Comparison of ENCODE assay signal across 20 cellular contexts in genomic region chr16:55330726-55331647, GRCh38. TPM values are rescaled to one million over a fixed set of nuclear protein-coding genes. Genes with fewer than 3 reads are reported as not detected.
DNase-seq lines count a peak whose midpoint lies in the region; ATAC-seq and TF ChIP-seq lines count a peak whose summit lies in the region.
"Had no signal": no experiment of that assay in that cellular context is flagged by ENCODE, and none has a peak within 500 bp of the region (broad histone marks: within the 10 kb centered on the region; RNA-seq: fewer than 3 reads in every experiment).

No MANE protein-coding gene starts in this region.

- H3K4me1 ChIP-seq in HUES64 (ENCODE audit: insufficient read depth, low read length): peaks cover 12% of the 10 kb centered on the region
- H3K4me1 ChIP-seq in heart left ventricle: peaks cover 0 to 19% (median 2%) of the 10 kb centered on the region in 12 donors
- peaks cover 20% of the 10 kb centered on the region for H3K4me1 ChIP-seq in mesodermal cell (ENCODE audit: control insufficient read depth, insufficient read depth, low read length, poor library complexity, severe bottlenecking)
- H3K4me1 ChIP-seq in spleen: peaks cover 0 to 37% (median 14%) of the 10 kb centered on the region in 6 donors
- no peaks in the 10 kb centered on the region for H3K4me1 ChIP-seq in GM23248 (ENCODE audit: insufficient read depth)
- H3K4me1 ChIP-seq: SJSA1 had no signal

- H3K9ac ChIP-seq in HUES64 (ENCODE audit: low read depth, low read length): 0 out of 2 replicates have a peak overlapping the region, but pooled peaks have one; percentile 25
- no peak overlapping the region for H3K9ac ChIP-seq in GM23248

- TF ChIP-seq POLR2A in heart left ventricle (IDR thresholded peaks at IDR 0.05) (no peak), spleen (IDR thresholded peaks at IDR 0.05) (no peak)

- no peak overlapping the region for H3K4me2 ChIP-seq in GM23248 (ENCODE audit: unreplicated experiment)

- peaks cover 100% of the 10 kb centered on the region for H3K27me3 ChIP-seq in HUES64 (ENCODE audit: insufficient read depth, low read length)
- H3K27me3 ChIP-seq in heart left ventricle: peaks cover 0 to 64% (median 32%) of the 10 kb centered on the region in 9 donors
- H3K27me3 ChIP-seq in spleen (replicated peaks in 1 of 7): peaks cover 5 to 80% (median 46%) of the 10 kb centered on the region in 7 donors
- peaks cover 7% of the 10 kb centered on the region; the same call in 1 of the 2 replicates for H3K27me3 ChIP-seq in GM23248 (replicated peaks; ENCODE audit: insufficient read depth)
- H3K27me3 ChIP-seq: SJSA1 had no signal

- no peaks in the 10 kb centered on the region for H3K79me2 ChIP-seq in GM23248 (ENCODE audit: insufficient read depth)

- intact Hi-C loops in heart left ventricle (cut with DNase I): no loop called here
- intact Hi-C loops in spleen (cut with DNase I; ENCODE audit: low total_unique reads): no loop called here

- in situ Hi-C loops in GM23248 (cut with MboI): no loop called here

- TF ChIP-seq CTCF in heart left ventricle (IDR thresholded peaks at IDR 0.05): no peak
- no peak for TF ChIP-seq CTCF in spleen (IDR thresholded peaks at IDR 0.05 in 8 of 11, conservative IDR thresholded peaks at IDR 0.05 in 3 of 11)

- no peaks in the 10 kb centered on the region for H3K9me2 ChIP-seq in GM23248 (ENCODE audit: insufficient read depth)

- peak in 2 of 5 donors; percentile 38 to 54 for DNase-seq in heart left ventricle
- DNase-seq in spleen: peak; percentile 78
- DNase-seq in T-helper 1 cell: no peak
- no peak for DNase-seq in GM23248
- DNase-seq in RPMI8226: no peak
- DNase-seq: activated CD4-positive, alpha-beta T cell treated with anti-CD3 and anti-CD28 coated beads, Interleukin-2, amount 50 U/mL, for 1 hour; activated naive CD8-positive, alpha-beta T cell treated with anti-CD3 and anti-CD28 coated beads for 36 hours; activated T-cell treated with anti-CD3 and anti-CD28 coated beads, Interleukin-2, amount 50 U/mL, for 24 hours; effector memory CD8-positive, alpha-beta T cell; kidney glomerular epithelial cell; NCI-H187 treated with DMSO at 0.1 percent for 48 hours; T1000; tibial artery had no signal

- H3K36me3 ChIP-seq in HUES64 (ENCODE audit: insufficient read depth, low read length): no peaks in the 10 kb centered on the region
- H3K36me3 ChIP-seq in heart left ventricle: peaks cover 0 to 21% (median 0%) of the 10 kb centered on the region in 9 donors
- H3K36me3 ChIP-seq in mesodermal cell (ENCODE audit: control insufficient read depth, insufficient read depth, low read length): no peaks in the 10 kb centered on the region
- no peaks in the 10 kb centered on the region for H3K36me3 ChIP-seq in spleen
- no peaks in the 10 kb centered on the region for H3K36me3 ChIP-seq in GM23248 (ENCODE audit: low read depth)
- H3K36me3 ChIP-seq: SJSA1, tibial artery had no signal

- H4K20me1 ChIP-seq in GM23248 (ENCODE audit: insufficient read depth): no peaks in the 10 kb centered on the region

- no peak overlapping the region for H2AFZ ChIP-seq in GM23248

- H3F3A ChIP-seq in GM23248 (ENCODE audit: insufficient read depth): no peaks in the 10 kb centered on the region

- H3K4me3 ChIP-seq in HUES64 (ENCODE audit: low read length): peak overlapping the region; percentile 58
- peak overlapping the region in 11 of 12 donors; percentile 3 to 41 (median 29) for H3K4me3 ChIP-seq in heart left ventricle
- peak overlapping the region; percentile 23 for H3K4me3 ChIP-seq in mesodermal cell (ENCODE audit: extremely low read depth, insufficient read depth, low read length, poor library complexity, severe bottlenecking)
- peak overlapping the region in 5 of 8 donors; percentile 2 to 41 (median 14) for H3K4me3 ChIP-seq in spleen
- no peak overlapping the region for H3K4me3 ChIP-seq in GM23248
- H3K4me3 ChIP-seq: SJSA1, tibial artery had no signal

- H3K27ac ChIP-seq in HUES64 (ENCODE audit: low read depth, low read length) (no peak overlapping the region), heart left ventricle (peak overlapping the region in 5 of 12 donors; percentile 23 to 59 (median 32)), mesodermal cell (ENCODE audit: low read depth, low read length, severe bottlenecking) (no peak overlapping the region), spleen (no peak overlapping the region), GM23248 (no peak overlapping the region)
- H3K27ac ChIP-seq: C4-2B, SJSA1, tibial artery had no signal

- ATAC-seq in heart left ventricle: peak in 2 of 4 donors; percentile 17 to 26
- no peak for ATAC-seq in GM19397 (IDR thresholded peaks at IDR 0.05; ENCODE audit: unreplicated experiment)
- ATAC-seq: effector memory CD8-positive, alpha-beta T cell had no signal

- no peaks in the 10 kb centered on the region for H3K9me3 ChIP-seq in HUES64 (ENCODE audit: insufficient read depth, low read depth, low read length)
- no peaks in the 10 kb centered on the region for H3K9me3 ChIP-seq in heart left ventricle
- no peaks in the 10 kb centered on the region for H3K9me3 ChIP-seq in mesodermal cell (ENCODE audit: control insufficient read depth, low read length)
- no peaks in the 10 kb centered on the region for H3K9me3 ChIP-seq in spleen
- H3K9me3 ChIP-seq in GM23248 (ENCODE audit: low read depth): no peaks in the 10 kb centered on the region
- H3K9me3 ChIP-seq: SJSA1, tibial artery had no signal

- 3% methylated on average over 54 of the region's 54 CpGs for WGBS in HUES64
- WGBS in heart left ventricle, 4 donors: 13 to 42% (median 16%) methylated on average over 45 to 54 of the region's 54 CpGs
- 40 to 42% methylated on average over 47 to 53 of the region's 54 CpGs for WGBS in mesodermal cell (ENCODE audit: insufficient coverage in 2 of 2), 2 experiments
- WGBS in spleen, 5 donors: 8 to 18% (median 12%) methylated on average over 50 to 54 of the region's 54 CpGs
- 83 to 84% methylated on average over 54 of the region's 54 CpGs for WGBS in GM23248 (ENCODE audit: low coverage in 1 of 2, low lambda C conversion rate in 2 of 2, missing lambda C conversion rate in 2 of 2), 2 experiments

RNA-seq across cellular contexts. Expression of gene IRX6, which starts 7.0 kb away (rescaled TPM):
- polyA plus RNA-seq in HUES64 (2013, experiment 1 of 2): not detected
- polyA plus RNA-seq in HUES64 (2013, experiment 2 of 2): not detected
- total RNA-seq in heart left ventricle: 10 to 100 TPM in 6 of 9 donors, 1 to 10 TPM in 2, under 1 TPM in 1; 0.96 to 48.4 (median 12.4) TPM
- 10 to 100 TPM in 1 of 2 donors, 1 to 10 TPM in 1; 3.0 to 20.5 TPM for polyA plus RNA-seq in heart left ventricle
- polyA plus RNA-seq in mesodermal cell (2013, experiment 1 of 2): 0.15 TPM
- 0.10 TPM for polyA plus RNA-seq in mesodermal cell (2013, experiment 2 of 2)
- 1 to 10 TPM in 2 of 7 donors, under 1 TPM in 4, not detected in 1; 0.25 to 1.9 (median 0.47) TPM for total RNA-seq in spleen
- 1 to 10 TPM in 1 of 3 donors, under 1 TPM in 2; 0.08 to 1.2 (median 0.37) TPM for polyA plus RNA-seq in spleen
- total RNA-seq in GM23248 (2014; rRNA removed; shearing (Covaris generic)): not detected in 2 replicates
- polyA plus RNA-seq in GM23248 (2016; fragmentation: Nextera tagmentation; extraction: Ambion mirVana): not detected in 2 replicates
- total RNA-seq: activated naive CD8-positive, alpha-beta T cell treated with anti-CD3 and anti-CD28 coated beads for 36 hours; MCF 10A; NCI-H460; SJSA1 had no signal
